1 cellular context compared by ENCODE assay signal in the genomic region with DNA sequence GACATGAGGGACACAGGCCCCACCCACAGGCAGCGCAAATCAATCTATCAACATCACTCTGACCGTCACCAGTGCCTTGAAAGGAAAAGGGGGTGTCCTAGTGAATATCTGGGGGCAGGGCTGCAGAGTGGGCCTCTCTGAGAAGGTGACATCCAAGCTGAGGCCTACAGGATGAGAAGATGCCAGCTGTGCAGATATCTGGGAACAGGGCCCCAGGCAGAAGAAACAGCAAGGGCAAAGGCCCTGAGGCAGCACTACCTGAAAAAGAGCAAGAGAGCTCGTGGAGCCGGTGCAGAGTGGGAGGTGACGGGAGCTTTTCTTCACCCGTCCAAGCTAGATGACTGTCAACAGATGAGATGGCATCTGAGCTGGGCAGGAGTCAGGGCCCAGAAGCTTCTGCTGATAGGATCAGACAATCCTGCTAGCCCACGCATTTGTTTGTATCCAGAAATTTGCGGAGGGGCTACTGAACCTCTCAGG.
TF ChIP-seq lines count a peak whose summit lies in the region.

No MANE protein-coding gene starts in this region.

TF ChIP-seq in HEK293T, 16 proteins besides CTCF, POLR2A, EP300 and RAD21:
- no peak for TF ChIP-seq FOXK2 (IDR thresholded peaks at IDR 0.05)
- no peak for TF ChIP-seq TARDBP (IDR thresholded peaks at IDR 0.05)
- no peak for TF ChIP-seq ELF4 (IDR thresholded peaks at IDR 0.05)
- no peak for TF ChIP-seq FOXM1 (IDR thresholded peaks at IDR 0.05; ENCODE audit: borderline replicate concordance)
- no peak for TF ChIP-seq NFRKB (IDR thresholded peaks at IDR 0.05)
- TF ChIP-seq SUZ12 (IDR thresholded peaks at IDR 0.05), result no peak
- no peak for TF ChIP-seq ZNF384 (IDR thresholded peaks at IDR 0.05)
- no peak for TF ChIP-seq ARNT (IDR thresholded peaks at IDR 0.05)
- TF ChIP-seq FOXA1 (IDR thresholded peaks at IDR 0.05), result no peak
